In genomic region chr18:63831080-63831788, GRCh38 we compare ENCODE assay signal across 9 cellular contexts. TPM values are rescaled to one million over a fixed set of nuclear protein-coding genes. Genes with fewer than 3 reads are reported as not detected.
DNase-seq lines count a peak whose midpoint lies in the region; ATAC-seq, FAIRE-seq and TF ChIP-seq lines count a peak whose summit lies in the region.
"Had no signal": no experiment of that assay in that cellular context is flagged by ENCODE, and none has a peak within 500 bp of the region (broad histone marks: within the 10 kb centered on the region; RNA-seq: fewer than 3 reads in every experiment).

No MANE protein-coding gene starts in this region.

- H3K4me1 Mint-ChIP-seq in endothelial cell (ENCODE audit: unreplicated experiment) = no peaks in the 10 kb centered on the region

- intact Hi-C loops in left cardiac atrium (cut with DNase I) = no loop called here
- intact Hi-C loops in esophagus squamous epithelium (cut with DNase I) = no loop called here

- TF ChIP-seq POLR2A in H54 (IDR thresholded peaks at IDR 0.05; ENCODE audit: low read depth, low read length) (no peak), Peyer's patch (IDR thresholded peaks at IDR 0.05) (no peak), esophagus squamous epithelium (IDR thresholded peaks at IDR 0.05) (no peak)

- DNase-seq in GM13977 (ENCODE audit: low spot score) = peak; percentile 13
- DNase-seq in H54 (ENCODE audit: insufficient read length, low spot score) = no peak
- DNase-seq in MM.1S = peak; percentile 84
- peak; percentile 25 for DNase-seq in fibroblast of peridontal ligament (ENCODE audit: extremely low read depth)
- DNase-seq in Peyer's patch = no peak
- DNase-seq in left cardiac atrium = no peak
- no peak for DNase-seq in esophagus squamous epithelium (lab: John Stamatoyannopoulos, UW)
- no peak for DNase-seq in endothelial cell (ENCODE audit: low spot score)

- 0 out of 2 replicates have a peak overlapping the region, but pooled peaks have one; percentile 18 for H2AFZ ChIP-seq in MM.1S (ENCODE audit: low read length)

- H3K4me3 ChIP-seq in MM.1S (ENCODE audit: low read length) (0 out of 2 replicates have a peak overlapping the region, but pooled peaks have one; percentile 2), Peyer's patch (no peak overlapping the region), esophagus squamous epithelium (no peak overlapping the region)
- H3K4me3 ChIP-seq: cardiac muscle cell had no signal

- ATAC-seq in left cardiac atrium = no peak

- no peak for TF ChIP-seq CTCF in GM13977 (IDR thresholded peaks at IDR 0.05; ENCODE audit: extremely low read depth, insufficient read depth, missing control alignments)
- TF ChIP-seq CTCF in MM.1S (IDR thresholded peaks at IDR 0.05; ENCODE audit: low read length) = no peak
- no peak for TF ChIP-seq CTCF in Peyer's patch (IDR thresholded peaks at IDR 0.05)
- no peak for TF ChIP-seq CTCF in esophagus squamous epithelium (IDR thresholded peaks at IDR 0.05)
- no peak for TF ChIP-seq CTCF in endothelial cell (IDR thresholded peaks at IDR 0.05; ENCODE audit: unreplicated experiment)

- peak overlapping the region; percentile 38 for H3K4me2 ChIP-seq in MM.1S (ENCODE audit: low read depth, low read length)

- H3K9me3 ChIP-seq in MM.1S (replicated peaks; ENCODE audit: insufficient read depth, low read length) (no peaks in the 10 kb centered on the region), Peyer's patch (no peaks in the 10 kb centered on the region), esophagus squamous epithelium (no peaks in the 10 kb centered on the region)

- no peak overlapping the region for H3K27ac Mint-ChIP-seq in endothelial cell (ENCODE audit: unreplicated experiment)

- no peaks in the 10 kb centered on the region for H3K36me3 Mint-ChIP-seq in endothelial cell (ENCODE audit: low read depth, unreplicated experiment)

- WGBS in esophagus squamous epithelium, 2 donors = 57 to 61% methylated on average over 6 of the region's 6 CpGs

- in situ Hi-C loops in GM13977 (cut with MboI; ENCODE audit: low pct_unique_long_range_greater_than_20kb, low sequenced_read_pairs, unreplicated experiment) = loop anchor here (25.0 kb wide), 2 partner anchors 244 to 819 kb away; partner anchors contain the start of gene SERPINB13

- no peaks in the 10 kb centered on the region for H3K27me3 Mint-ChIP-seq in endothelial cell (ENCODE audit: unreplicated experiment)

- no peaks in the 10 kb centered on the region for H3K9me3 Mint-ChIP-seq in endothelial cell (ENCODE audit: unreplicated experiment)

- H3K36me3 ChIP-seq in MM.1S (replicated peaks; ENCODE audit: insufficient read depth, low read length) (no peaks in the 10 kb centered on the region), Peyer's patch (no peaks in the 10 kb centered on the region), esophagus squamous epithelium (no peaks in the 10 kb centered on the region)
- H3K36me3 ChIP-seq: cardiac muscle cell had no signal

- H3K9ac ChIP-seq in MM.1S (ENCODE audit: low read length) = no peak overlapping the region

- no peaks in the 10 kb centered on the region; the same call in 1 of the 2 replicates for H3F3A ChIP-seq in MM.1S (ENCODE audit: insufficient read depth, low read length)

- H3K27ac ChIP-seq in MM.1S (ENCODE audit: low read length) (peak overlapping the region; percentile 66; the same call in 1 of the 2 replicates), Peyer's patch (no peak overlapping the region), esophagus squamous epithelium (no peak overlapping the region)
- H3K27ac ChIP-seq: cardiac muscle cell had no signal

- peak; percentile 90 for FAIRE-seq in H54 (lab: Jason Lieb, UNC)

- no peaks in the 10 kb centered on the region for H3K9me2 ChIP-seq in MM.1S (replicated peaks; ENCODE audit: insufficient read depth, low read length)

- no peaks in the 10 kb centered on the region for H3K79me2 ChIP-seq in MM.1S (ENCODE audit: low read length)

- H3K4me3 Mint-ChIP-seq in endothelial cell (ENCODE audit: unreplicated experiment) = no peak overlapping the region

- H3K27me3 ChIP-seq in MM.1S (replicated peaks; ENCODE audit: insufficient read depth, low read length) (no peaks in the 10 kb centered on the region), Peyer's patch (no peaks in the 10 kb centered on the region), esophagus squamous epithelium (no peaks in the 10 kb centered on the region)
- H3K27me3 ChIP-seq: cardiac muscle cell had no signal

- H3K4me1 ChIP-seq in MM.1S (ENCODE audit: low read length) (peaks cover 26% of the 10 kb centered on the region), Peyer's patch (no peaks in the 10 kb centered on the region), esophagus squamous epithelium (peaks cover 0 to 3% (median 0%) of the 10 kb centered on the region in 3 donors)

- H4K20me1 ChIP-seq in MM.1S (ENCODE audit: insufficient read depth, low read length) = no peaks in the 10 kb centered on the region

RNA-seq across cellular contexts. Expression of gene SERPINB7, which starts 56.0 kb away (rescaled TPM):
- total RNA-seq in Peyer's patch = not detected
- total RNA-seq in left cardiac atrium = not detected
- total RNA-seq in esophagus squamous epithelium = 1 to 10 TPM in 2 of 4 donors, under 1 TPM in 1, not detected in 1; 0.21 to 1.6 (median 1.1) TPM
- not detected for total RNA-seq in endothelial cell (ENCODE audit: unreplicated experiment)
- total RNA-seq: cardiac muscle cell had no signal

RNA-seq across cellular contexts. Expression of gene SERPINB2, which starts 56.3 kb away (rescaled TPM):
- total RNA-seq in Peyer's patch = not detected
- total RNA-seq in left cardiac atrium = under 1 TPM in 1 of 2 donors, not detected in 1; 0.37 TPM
- total RNA-seq in esophagus squamous epithelium = 100 to 1,000 TPM; 138 to 309 (median 189) TPM
- not detected for total RNA-seq in endothelial cell (ENCODE audit: unreplicated experiment)
- total RNA-seq: cardiac muscle cell had no signal

Comparison
In these comparisons a context has a peak if more than half of its experiments do, and no peak if none do; other contexts are left out.
1. DNase-seq: peak in GM13977 (single experiment), MM.1S (single experiment) and fibroblast of peridontal ligament (single experiment); none in H54 (single experiment), Peyer's patch (0 of 3), left cardiac atrium (single experiment), esophagus squamous epithelium (single experiment) and endothelial cell (single experiment).
2. RNA of gene SERPINB2, which starts 56.3 kb away (total RNA-seq): 138 to 309 TPM in esophagus squamous epithelium; 0.37 TPM in left cardiac atrium, not detected in Peyer's patch and not detected in endothelial cell (single experiment); every median in the first group is over 100 times any median in the second.